1 cellular context compared by ENCODE assay signal in the genomic region with DNA sequence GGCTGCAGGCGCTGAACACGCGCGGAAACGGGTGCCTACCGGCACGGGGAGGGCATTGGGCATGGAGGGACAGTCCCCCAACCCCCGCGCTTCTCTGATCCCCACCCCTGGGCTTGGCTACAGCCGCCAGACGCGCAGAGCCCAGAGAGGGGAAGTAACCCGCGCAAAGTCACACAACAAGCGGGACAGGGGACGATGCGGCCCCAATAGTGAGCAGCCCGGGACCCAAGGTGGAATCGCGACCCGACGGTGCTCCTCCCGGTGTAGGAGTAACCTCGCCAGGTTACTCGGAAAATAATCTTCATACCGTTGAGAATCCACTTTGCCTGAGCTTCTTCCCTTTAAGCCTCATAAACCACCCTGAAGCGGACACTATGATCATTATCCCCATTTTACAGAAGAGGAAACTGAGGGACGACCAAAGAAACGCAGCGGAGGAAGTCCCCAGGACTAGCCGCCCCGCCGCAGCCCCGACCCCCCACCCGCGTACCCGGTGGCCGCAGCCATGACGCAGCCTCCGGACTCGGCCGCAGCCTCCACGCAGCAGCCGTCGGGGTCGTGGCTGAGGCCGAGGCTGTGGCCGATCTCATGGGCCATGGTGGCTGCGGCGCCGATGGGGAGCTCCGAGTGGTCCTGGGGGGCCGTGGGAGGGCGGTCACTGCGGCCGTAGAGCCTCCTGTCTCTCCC.
TF ChIP-seq lines count a peak whose summit lies in the region.

No MANE protein-coding gene starts in this region.

TF ChIP-seq in A549, 52 proteins besides CTCF, POLR2A, EP300 and RAD21:
- no peak for TF ChIP-seq GATA3 (IDR thresholded peaks at IDR 0.05; ENCODE audit: borderline replicate concordance)
- TF ChIP-seq, protein P1, sequence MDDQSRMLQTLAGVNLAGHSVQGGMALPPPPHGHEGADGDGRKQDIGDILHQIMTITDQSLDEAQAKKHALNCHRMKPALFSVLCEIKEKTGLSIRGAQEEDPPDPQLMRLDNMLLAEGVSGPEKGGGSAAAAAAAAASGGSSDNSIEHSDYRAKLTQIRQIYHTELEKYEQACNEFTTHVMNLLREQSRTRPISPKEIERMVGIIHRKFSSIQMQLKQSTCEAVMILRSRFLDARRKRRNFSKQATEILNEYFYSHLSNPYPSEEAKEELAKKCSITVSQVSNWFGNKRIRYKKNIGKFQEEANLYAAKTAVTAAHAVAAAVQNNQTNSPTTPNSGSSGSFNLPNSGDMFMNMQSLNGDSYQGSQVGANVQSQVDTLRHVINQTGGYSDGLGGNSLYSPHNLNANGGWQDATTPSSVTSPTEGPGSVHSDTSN (IDR thresholded peaks at IDR 0.05) = no peak
- TF ChIP-seq EHMT2 (IDR thresholded peaks at IDR 0.05; ENCODE audit: low read depth) = no peak
- no peak for TF ChIP-seq EHF (CRISPR knock-in tag; IDR thresholded peaks at IDR 0.05)
- TF ChIP-seq KDM5A (IDR thresholded peaks at IDR 0.05) = no peak
- TF ChIP-seq PHF8 (IDR thresholded peaks at IDR 0.05; ENCODE audit: borderline replicate concordance, low read depth) = no peak
- TF ChIP-seq FOXS1 (CRISPR knock-in tag; IDR thresholded peaks at IDR 0.05) = no peak
- TF ChIP-seq, protein P2, sequence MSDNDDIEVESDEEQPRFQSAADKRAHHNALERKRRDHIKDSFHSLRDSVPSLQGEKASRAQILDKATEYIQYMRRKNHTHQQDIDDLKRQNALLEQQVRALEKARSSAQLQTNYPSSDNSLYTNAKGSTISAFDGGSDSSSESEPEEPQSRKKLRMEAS (IDR thresholded peaks at IDR 0.05) = no peak
- TF ChIP-seq CBX8 (IDR thresholded peaks at IDR 0.05) = no peak
- TF ChIP-seq, protein P3, sequence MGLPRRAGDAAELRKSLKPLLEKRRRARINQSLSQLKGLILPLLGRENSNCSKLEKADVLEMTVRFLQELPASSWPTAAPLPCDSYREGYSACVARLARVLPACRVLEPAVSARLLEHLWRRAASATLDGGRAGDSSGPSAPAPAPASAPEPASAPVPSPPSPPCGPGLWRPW (IDR thresholded peaks at IDR 0.05) = no peak
- TF ChIP-seq SREBF2 (IDR thresholded peaks at IDR 0.05) = no peak
